In genomic region chr3:183988216-183988790, GRCh38 we compare ENCODE assay signal across 14 cellular contexts. TPM values are rescaled to one million over a fixed set of nuclear protein-coding genes. Genes with fewer than 3 reads are reported as not detected.
DNase-seq lines count a peak whose midpoint lies in the region; TF ChIP-seq lines count a peak whose summit lies in the region.
"Had no signal": no experiment of that assay in that cellular context is flagged by ENCODE, and none has a peak within 500 bp of the region (broad histone marks: within the 10 kb centered on the region; RNA-seq: fewer than 3 reads in every experiment).

No MANE protein-coding gene starts in this region.

- 77% methylated on average over 16 of the region's 16 CpGs for WGBS in mesenchymal stem cell

- H3K23ac ChIP-seq in mesenchymal stem cell (ENCODE audit: low read length in 2 of 2) = no peak overlapping the region

- H3K9me3 ChIP-seq in AG04450 (ENCODE audit: control insufficient read depth, insufficient read depth, low read length) (no peaks in the 10 kb centered on the region), mesenchymal stem cell (ENCODE audit: control insufficient read depth, low read length) (no peaks in the 10 kb centered on the region)

- no peak overlapping the region for H3K9ac ChIP-seq in mesenchymal stem cell (ENCODE audit: low read length)

- no peak overlapping the region for H2BK120ac ChIP-seq in mesenchymal stem cell (ENCODE audit: low read depth, low read length)

- H3K27me3 ChIP-seq in AG04450 (ENCODE audit: control insufficient read depth, insufficient read depth, low read length) = no peaks in the 10 kb centered on the region
- H3K27me3 ChIP-seq in mesenchymal stem cell (ENCODE audit: control insufficient read depth in 1 of 2, insufficient read depth in 1 of 2, low read length in 2 of 2) = no peaks in the 10 kb centered on the region

- POLR2A ChIA-PET in AG04450 (lab: Yijun Ruan, JAX) = interaction anchor here (0.8 to 2.1 kb wide), 5 partner anchors 10 to 30 kb away, joined by 3 to 6 read pairs (median 3); partner anchors contain the start of gene ABCC5

- H2BK5ac ChIP-seq in mesenchymal stem cell (ENCODE audit: low read depth, low read length, poor library complexity, severe bottlenecking) = no peak overlapping the region

- H3K79me1 ChIP-seq in mesenchymal stem cell (replicated peaks; ENCODE audit: low read length, poor library complexity, severe bottlenecking) = peaks cover 19% of the 10 kb centered on the region

- DNase-seq in AG04450 (ENCODE audit: low read depth, low spot score) = peak; percentile 61
- DNase-seq in Jurkat, Clone E6-1 (ENCODE audit: low read depth, low spot score) = peak; percentile 80
- peak; percentile 47 for DNase-seq in astrocyte of the spinal cord (ENCODE audit: low read depth, low spot score)
- peak; percentile 80 for DNase-seq in mesenchymal stem cell
- DNase-seq in NCI-H1048 (lab: John Stamatoyannopoulos, UW) = no peak
- no peak for DNase-seq in NCI-H226
- no peak for DNase-seq in kidney glomerular epithelial cell (lab: John Stamatoyannopoulos, UW)
- no peak for DNase-seq in hippocampal formation (lab: John Stamatoyannopoulos, UW)
- DNase-seq: activated CD4-positive, alpha-beta T cell treated with anti-CD3 and anti-CD28 coated beads for 4 hours; CD8-positive, alpha-beta T cell; central memory CD4-positive, alpha-beta T cell; NK-92 treated with Interleukin-12 subunit alpha and Interleukin-12 subunit beta, amount 100 ng/mL, for 24 hours; Right ventricle myocardium superior had no signal

- H3K14ac ChIP-seq in mesenchymal stem cell (ENCODE audit: low read length in 2 of 2) = no peak overlapping the region

- no peak overlapping the region for H2BK15ac ChIP-seq in mesenchymal stem cell (ENCODE audit: low read depth, poor library complexity, severe bottlenecking)

- CTCF ChIA-PET in AG04450 (lab: Charles Lee) = interaction anchor here (1.0 to 1.7 kb wide), 6 partner anchors 10 to 262 kb away, joined by 3 to 9 read pairs (median 4); partner anchors contain the start of genes ABCC5 and EEF1AKMT4

- no peak overlapping the region for H2AFZ ChIP-seq in mesenchymal stem cell (ENCODE audit: low read depth, low read length)

- in situ Hi-C loops in astrocyte of the spinal cord (cut with HindIII; ENCODE audit: low sequenced_read_pairs) = no loop called here

- H4K8ac ChIP-seq in mesenchymal stem cell (ENCODE audit: low read length) = no peak overlapping the region

- TF ChIP-seq CTCF in AG04450 (IDR thresholded peaks at IDR 0.05; ENCODE audit: low read depth, low read length) (no peak), astrocyte of the spinal cord (IDR thresholded peaks at IDR 0.05; ENCODE audit: low read depth, low read length) (no peak)

- peak overlapping the region; percentile 36 for H2AK5ac ChIP-seq in mesenchymal stem cell (ENCODE audit: low read length, severe bottlenecking)

- peak overlapping the region in 1 of 2 experiments; percentile 26 for H2BK12ac ChIP-seq in mesenchymal stem cell (ENCODE audit: low read length in 2 of 2)

- H3K18ac ChIP-seq in mesenchymal stem cell (ENCODE audit: low read depth in 1 of 2, low read length in 2 of 2) = no peak overlapping the region

- no peak overlapping the region for H3K4ac ChIP-seq in mesenchymal stem cell (ENCODE audit: low read depth in 1 of 2, low read length in 2 of 2)

- H3K27ac ChIP-seq in AG04450 (ENCODE audit: low read depth, low read length) = peak overlapping the region; percentile 47
- peak overlapping the region; percentile 41 for H3K27ac ChIP-seq in mesenchymal stem cell (ENCODE audit: low read length, poor library complexity, severe bottlenecking)

- no peak overlapping the region for H4K91ac ChIP-seq in mesenchymal stem cell (ENCODE audit: low read length)

- H3K4me3 ChIP-seq in AG04450 (ENCODE audit: low read depth, low read length) = no peak overlapping the region
- no peak overlapping the region for H3K4me3 ChIP-seq in Jurkat, Clone E6-1 (ENCODE audit: low read length)
- H3K4me3 ChIP-seq in astrocyte of the spinal cord (ENCODE audit: low read depth, low read length) = no peak overlapping the region
- H3K4me3 ChIP-seq in mesenchymal stem cell (ENCODE audit: insufficient read depth in 1 of 2, low read depth in 1 of 2, low read length in 2 of 2) = no peak overlapping the region

- no peak overlapping the region for H3K4me2 ChIP-seq in mesenchymal stem cell (ENCODE audit: low read length, poor library complexity, severe bottlenecking)

- peaks cover 12% of the 10 kb centered on the region for H3K4me1 ChIP-seq in mesenchymal stem cell (ENCODE audit: control insufficient read depth, insufficient read depth, low read depth, low read length)

- H3K36me3 ChIP-seq in mesenchymal stem cell (ENCODE audit: control insufficient read depth in 1 of 2, insufficient read depth in 2 of 2, low read depth in 1 of 2, low read length in 2 of 2) = peaks cover 22 to 52% of the 10 kb centered on the region in 2 experiments

RNA-seq across cellular contexts. Expression of gene ABCC5, which starts 29.4 kb away (rescaled TPM):
- polyA plus RNA-seq in AG04450 (2011; rRNA removed) = 27.4 and 30.6 TPM in 2 replicates
- polyA minus RNA-seq in AG04450 (2011; rRNA and poly(A)+ RNA removed) = 19.5 and 20.5 TPM in 2 replicates
- polyA plus RNA-seq in Jurkat, Clone E6-1 (2012; ENCODE audit: insufficient read depth, insufficient read length) = 19.6 TPM
- polyA plus RNA-seq in mesenchymal stem cell (2013, experiment 1 of 2) = 14.0 TPM
- polyA plus RNA-seq in mesenchymal stem cell (2013, experiment 2 of 2) = 13.5 TPM

RNA-seq across cellular contexts. Expression of gene HTR3D, which starts 43.2 kb away (rescaled TPM):
- not detected in 2 replicates for polyA plus RNA-seq in AG04450 (2011; rRNA removed)
- polyA minus RNA-seq in AG04450 (2011; rRNA and poly(A)+ RNA removed) = not detected in 2 replicates
- polyA plus RNA-seq in Jurkat, Clone E6-1 (2012; ENCODE audit: insufficient read depth, insufficient read length) = not detected
- polyA plus RNA-seq in mesenchymal stem cell (2013, experiment 1 of 2) = not detected
- polyA plus RNA-seq in mesenchymal stem cell (2013, experiment 2 of 2) = not detected
- polyA plus RNA-seq: endothelial cell of umbilical vein had no signal

Comparison
In these comparisons a context has a peak if more than half of its experiments do, and no peak if none do; other contexts are left out.
1. DNase-seq: peak in AG04450 (single experiment), Jurkat, Clone E6-1 (single experiment), astrocyte of the spinal cord (single experiment) and mesenchymal stem cell (single experiment); none in NCI-H1048 (single experiment), NCI-H226 (single experiment), kidney glomerular epithelial cell (single experiment) and hippocampal formation (0 of 2).